1 cellular context compared by ENCODE assay signal in the genomic region with DNA sequence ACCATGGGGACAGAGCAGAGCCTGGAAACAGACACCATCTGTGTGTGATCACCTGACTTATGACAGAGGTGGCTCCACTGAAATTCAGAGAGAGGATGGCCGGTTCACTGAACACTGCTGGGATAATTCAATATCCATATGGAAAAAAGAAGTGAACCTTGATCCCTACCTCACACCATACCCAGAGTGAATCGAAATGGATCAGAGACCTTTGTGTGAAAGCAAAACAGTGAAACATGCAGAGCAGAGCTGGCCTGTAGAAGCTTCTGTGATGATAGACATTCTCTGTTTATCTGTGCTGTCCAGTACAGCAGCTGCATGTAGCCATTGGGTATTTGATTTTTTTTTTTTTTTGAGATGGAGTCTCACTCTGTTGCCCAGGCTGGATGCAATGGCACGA.
TF ChIP-seq lines count a peak whose summit lies in the region.

No MANE protein-coding gene starts in this region.

TF ChIP-seq in HEK293T, 16 proteins besides CTCF, POLR2A, EP300 and RAD21:
- TF ChIP-seq ARNT (IDR thresholded peaks at IDR 0.05): no peak
- TF ChIP-seq NFRKB (IDR thresholded peaks at IDR 0.05): no peak
- TF ChIP-seq TARDBP (IDR thresholded peaks at IDR 0.05): no peak
- TF ChIP-seq FOXM1 (IDR thresholded peaks at IDR 0.05; ENCODE audit: borderline replicate concordance): no peak
- no peak for TF ChIP-seq CTBP1 (IDR thresholded peaks at IDR 0.05; ENCODE audit: borderline replicate concordance)
- TF ChIP-seq BHLHE40 (IDR thresholded peaks at IDR 0.05; ENCODE audit: borderline replicate concordance): no peak
- TF ChIP-seq SP1 (IDR thresholded peaks at IDR 0.05): no peak
- no peak for TF ChIP-seq HDGF (IDR thresholded peaks at IDR 0.05; ENCODE audit: borderline replicate concordance)
- no peak for TF ChIP-seq ELF4 (IDR thresholded peaks at IDR 0.05)
- no peak for TF ChIP-seq FOXK2 (IDR thresholded peaks at IDR 0.05)
- TF ChIP-seq LEF1 (IDR thresholded peaks at IDR 0.05; ENCODE audit: borderline replicate concordance): no peak
- TF ChIP-seq, protein P1, sequence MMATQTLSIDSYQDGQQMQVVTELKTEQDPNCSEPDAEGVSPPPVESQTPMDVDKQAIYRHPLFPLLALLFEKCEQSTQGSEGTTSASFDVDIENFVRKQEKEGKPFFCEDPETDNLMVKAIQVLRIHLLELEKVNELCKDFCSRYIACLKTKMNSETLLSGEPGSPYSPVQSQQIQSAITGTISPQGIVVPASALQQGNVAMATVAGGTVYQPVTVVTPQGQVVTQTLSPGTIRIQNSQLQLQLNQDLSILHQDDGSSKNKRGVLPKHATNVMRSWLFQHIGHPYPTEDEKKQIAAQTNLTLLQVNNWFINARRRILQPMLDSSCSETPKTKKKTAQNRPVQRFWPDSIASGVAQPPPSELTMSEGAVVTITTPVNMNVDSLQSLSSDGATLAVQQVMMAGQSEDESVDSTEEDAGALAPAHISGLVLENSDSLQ (IDR thresholded peaks at IDR 0.05): no peak
TF ChIP-seq in HEK293T: peak in this region for 0.
